Comparison of ENCODE assay signal across 1 cellular context in the genomic region with DNA sequence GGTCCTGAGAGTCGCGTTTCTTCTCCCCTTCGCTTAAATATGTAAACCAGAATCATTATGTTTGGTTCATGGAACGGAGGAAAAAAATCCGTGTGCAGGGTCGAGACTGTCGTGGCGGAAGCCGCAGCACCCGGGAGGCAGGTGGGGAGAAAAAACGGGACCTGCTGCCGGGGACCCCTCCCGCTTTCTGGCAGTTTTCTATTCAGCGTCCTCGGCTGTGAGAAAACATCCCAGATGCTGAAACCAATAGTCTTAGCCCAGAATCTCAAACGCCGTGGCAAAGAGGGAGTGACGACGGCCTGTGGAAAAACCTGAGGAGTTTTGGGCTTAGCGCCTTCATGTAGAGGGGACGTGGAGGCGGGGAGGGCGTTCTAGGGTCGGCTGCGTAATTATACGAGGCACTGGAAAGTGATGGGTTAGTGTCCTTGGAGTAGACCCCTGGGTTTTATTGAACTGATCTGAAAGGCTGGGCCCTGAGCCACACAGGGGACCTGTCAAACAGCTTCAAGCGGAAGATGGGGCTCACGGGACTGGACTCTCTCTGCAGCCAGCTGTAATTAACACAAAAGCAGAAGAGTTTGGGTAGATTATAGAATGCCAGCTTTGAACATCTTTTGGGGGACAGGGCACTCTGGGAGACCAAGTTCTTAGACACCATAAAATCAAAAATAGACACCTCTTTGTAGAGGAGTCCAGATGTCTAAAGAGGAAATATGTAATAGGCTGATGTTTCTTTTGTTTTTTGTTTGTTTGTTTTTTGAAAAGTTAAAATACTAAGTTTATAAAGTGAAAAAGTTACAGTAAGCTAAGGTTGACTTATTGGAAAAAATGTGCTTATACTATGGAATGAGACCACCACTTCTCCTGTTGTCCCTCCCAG.
TF ChIP-seq lines count a peak whose summit lies in the region.

No MANE protein-coding gene starts in this region.

TF ChIP-seq in HepG2, 621 proteins besides CTCF, POLR2A, EP300 and RAD21 (continues in another document):
- TF ChIP-seq SMARCE1 (IDR thresholded peaks at IDR 0.05; ENCODE audit: borderline replicate concordance) (no peak), ZNF501 (CRISPR knock-in tag; IDR thresholded peaks at IDR 0.05) (peak; percentile 40), ZNF451 (CRISPR knock-in tag; IDR thresholded peaks at IDR 0.05) (0 out of 2 replicates have a peak, but pooled peaks have one; percentile 10), ZSCAN31 (CRISPR knock-in tag; IDR thresholded peaks at IDR 0.05; ENCODE audit: low read depth) (no peak), HHEX (CRISPR knock-in tag; IDR thresholded peaks at IDR 0.05) (no peak), HES4 (CRISPR knock-in tag; IDR thresholded peaks at IDR 0.05; ENCODE audit: borderline replicate concordance) (0 out of 2 replicates have a peak, but pooled peaks have one; percentile 23), ZFP90 (CRISPR knock-in tag; IDR thresholded peaks at IDR 0.05; ENCODE audit: borderline replicate concordance) (peak; percentile 42; the same call in 1 of the 2 replicates), ZFP62 (CRISPR knock-in tag; IDR thresholded peaks at IDR 0.05) (no peak), ARHGAP35 (CRISPR knock-in tag; IDR thresholded peaks at IDR 0.05; ENCODE audit: borderline replicate concordance) (no peak), PRMT3 (CRISPR knock-in tag; IDR thresholded peaks at IDR 0.05; ENCODE audit: borderline replicate concordance, low read depth) (no peak), KDM5B (CRISPR knock-in tag; IDR thresholded peaks at IDR 0.05; ENCODE audit: borderline replicate concordance) (0 out of 2 replicates have a peak, but pooled peaks have one; percentile 20), MEIS1 (CRISPR knock-in tag; IDR thresholded peaks at IDR 0.05; ENCODE audit: borderline replicate concordance) (0 out of 2 replicates have a peak, but pooled peaks have one; percentile 19), MBNL3 (CRISPR knock-in tag; conservative IDR thresholded peaks at IDR 0.05) (no peak), FOXC1 (CRISPR knock-in tag; IDR thresholded peaks at IDR 0.05; ENCODE audit: borderline replicate concordance) (no peak; the same call in 1 of the 2 replicates), ASH2L (IDR thresholded peaks at IDR 0.05; ENCODE audit: insufficient read length, low read depth, low read length) (peak; percentile 71), SRY (CRISPR knock-in tag; IDR thresholded peaks at IDR 0.05) (0 out of 2 replicates have a peak, but pooled peaks have one; percentile 12), ZSCAN12 (CRISPR knock-in tag; IDR thresholded peaks at IDR 0.05) (peak; percentile 85; the same call in 1 of the 2 replicates), JUND (CRISPR knock-in tag; IDR thresholded peaks at IDR 0.05) (no peak), ZNF329 (CRISPR knock-in tag; IDR thresholded peaks at IDR 0.05; ENCODE audit: low read depth) (0 out of 2 replicates have a peak, but pooled peaks have one; percentile 10), TMF1 (CRISPR knock-in tag; IDR thresholded peaks at IDR 0.05; ENCODE audit: low read depth) (0 out of 2 replicates have a peak, but pooled peaks have one; percentile 51), POLR2AphosphoS2 (IDR thresholded peaks at IDR 0.05; ENCODE audit: low read depth, low read length) (no peak), ISL2 (CRISPR knock-in tag; IDR thresholded peaks at IDR 0.05) (peak; percentile 10; the same call in 1 of the 2 replicates), ZFP36L2 (CRISPR knock-in tag; IDR thresholded peaks at IDR 0.05) (0 out of 2 replicates have a peak, but pooled peaks have one; percentile 10), ZNF598 (CRISPR knock-in tag; IDR thresholded peaks at IDR 0.05; ENCODE audit: borderline replicate concordance) (no peak), ZNF777 (CRISPR knock-in tag; IDR thresholded peaks at IDR 0.05) (0 out of 2 replicates have a peak, but pooled peaks have one; percentile 26), ZNF333 (CRISPR knock-in tag; IDR thresholded peaks at IDR 0.05; ENCODE audit: borderline replicate concordance) (peak; percentile 55; the same call in 1 of the 2 replicates), SNAI1 (CRISPR knock-in tag; IDR thresholded peaks at IDR 0.05; ENCODE audit: borderline replicate concordance) (0 out of 2 replicates have a peak, but pooled peaks have one; percentile 13), ZNF776 (CRISPR knock-in tag; IDR thresholded peaks at IDR 0.05) (0 out of 2 replicates have a peak, but pooled peaks have one; percentile 8)
- TF ChIP-seq, protein P1, sequence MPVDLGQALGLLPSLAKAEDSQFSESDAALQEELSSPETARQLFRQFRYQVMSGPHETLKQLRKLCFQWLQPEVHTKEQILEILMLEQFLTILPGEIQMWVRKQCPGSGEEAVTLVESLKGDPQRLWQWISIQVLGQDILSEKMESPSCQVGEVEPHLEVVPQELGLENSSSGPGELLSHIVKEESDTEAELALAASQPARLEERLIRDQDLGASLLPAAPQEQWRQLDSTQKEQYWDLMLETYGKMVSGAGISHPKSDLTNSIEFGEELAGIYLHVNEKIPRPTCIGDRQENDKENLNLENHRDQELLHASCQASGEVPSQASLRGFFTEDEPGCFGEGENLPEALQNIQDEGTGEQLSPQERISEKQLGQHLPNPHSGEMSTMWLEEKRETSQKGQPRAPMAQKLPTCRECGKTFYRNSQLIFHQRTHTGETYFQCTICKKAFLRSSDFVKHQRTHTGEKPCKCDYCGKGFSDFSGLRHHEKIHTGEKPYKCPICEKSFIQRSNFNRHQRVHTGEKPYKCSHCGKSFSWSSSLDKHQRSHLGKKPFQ (CRISPR knock-in tag; IDR thresholded peaks at IDR 0.05; ENCODE audit: insufficient replicate concordance) = peak; percentile 30
- TF ChIP-seq, protein P2, sequence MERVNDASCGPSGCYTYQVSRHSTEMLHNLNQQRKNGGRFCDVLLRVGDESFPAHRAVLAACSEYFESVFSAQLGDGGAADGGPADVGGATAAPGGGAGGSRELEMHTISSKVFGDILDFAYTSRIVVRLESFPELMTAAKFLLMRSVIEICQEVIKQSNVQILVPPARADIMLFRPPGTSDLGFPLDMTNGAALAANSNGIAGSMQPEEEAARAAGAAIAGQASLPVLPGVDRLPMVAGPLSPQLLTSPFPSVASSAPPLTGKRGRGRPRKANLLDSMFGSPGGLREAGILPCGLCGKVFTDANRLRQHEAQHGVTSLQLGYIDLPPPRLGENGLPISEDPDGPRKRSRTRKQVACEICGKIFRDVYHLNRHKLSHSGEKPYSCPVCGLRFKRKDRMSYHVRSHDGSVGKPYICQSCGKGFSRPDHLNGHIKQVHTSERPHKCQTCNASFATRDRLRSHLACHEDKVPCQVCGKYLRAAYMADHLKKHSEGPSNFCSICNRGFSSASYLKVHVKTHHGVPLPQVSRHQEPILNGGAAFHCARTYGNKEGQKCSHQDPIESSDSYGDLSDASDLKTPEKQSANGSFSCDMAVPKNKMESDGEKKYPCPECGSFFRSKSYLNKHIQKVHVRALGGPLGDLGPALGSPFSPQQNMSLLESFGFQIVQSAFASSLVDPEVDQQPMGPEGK (CRISPR knock-in tag; IDR thresholded peaks at IDR 0.05) = 0 out of 2 replicates have a peak, but pooled peaks have one; percentile 13
- TF ChIP-seq, protein P3, sequence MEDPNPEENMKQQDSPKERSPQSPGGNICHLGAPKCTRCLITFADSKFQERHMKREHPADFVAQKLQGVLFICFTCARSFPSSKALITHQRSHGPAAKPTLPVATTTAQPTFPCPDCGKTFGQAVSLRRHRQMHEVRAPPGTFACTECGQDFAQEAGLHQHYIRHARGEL (CRISPR knock-in tag; IDR thresholded peaks at IDR 0.05) = 0 out of 2 replicates have a peak, but pooled peaks have one; percentile 25
- TF ChIP-seq, protein P4, sequence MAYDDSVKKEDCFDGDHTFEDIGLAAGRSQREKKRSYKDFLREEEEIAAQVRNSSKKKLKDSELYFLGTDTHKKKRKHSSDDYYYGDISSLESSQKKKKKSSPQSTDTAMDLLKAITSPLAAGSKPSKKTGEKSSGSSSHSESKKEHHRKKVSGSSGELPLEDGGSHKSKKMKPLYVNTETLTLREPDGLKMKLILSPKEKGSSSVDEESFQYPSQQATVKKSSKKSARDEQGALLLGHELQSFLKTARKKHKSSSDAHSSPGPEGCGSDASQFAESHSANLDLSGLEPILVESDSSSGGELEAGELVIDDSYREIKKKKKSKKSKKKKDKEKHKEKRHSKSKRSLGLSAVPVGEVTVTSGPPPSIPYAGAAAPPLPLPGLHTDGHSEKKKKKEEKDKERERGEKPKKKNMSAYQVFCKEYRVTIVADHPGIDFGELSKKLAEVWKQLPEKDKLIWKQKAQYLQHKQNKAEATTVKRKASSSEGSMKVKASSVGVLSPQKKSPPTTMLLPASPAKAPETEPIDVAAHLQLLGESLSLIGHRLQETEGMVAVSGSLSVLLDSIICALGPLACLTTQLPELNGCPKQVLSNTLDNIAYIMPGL (CRISPR knock-in tag; IDR thresholded peaks at IDR 0.05; ENCODE audit: borderline replicate concordance in 1 of 2, low read depth in 1 of 2) = 0 out of 4 replicates have a peak, but pooled peaks of 1 of the 2 experiments have one; percentile 3
- TF ChIP-seq, protein P5, sequence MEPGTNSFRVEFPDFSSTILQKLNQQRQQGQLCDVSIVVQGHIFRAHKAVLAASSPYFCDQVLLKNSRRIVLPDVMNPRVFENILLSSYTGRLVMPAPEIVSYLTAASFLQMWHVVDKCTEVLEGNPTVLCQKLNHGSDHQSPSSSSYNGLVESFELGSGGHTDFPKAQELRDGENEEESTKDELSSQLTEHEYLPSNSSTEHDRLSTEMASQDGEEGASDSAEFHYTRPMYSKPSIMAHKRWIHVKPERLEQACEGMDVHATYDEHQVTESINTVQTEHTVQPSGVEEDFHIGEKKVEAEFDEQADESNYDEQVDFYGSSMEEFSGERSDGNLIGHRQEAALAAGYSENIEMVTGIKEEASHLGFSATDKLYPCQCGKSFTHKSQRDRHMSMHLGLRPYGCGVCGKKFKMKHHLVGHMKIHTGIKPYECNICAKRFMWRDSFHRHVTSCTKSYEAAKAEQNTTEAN (CRISPR knock-in tag; conservative IDR thresholded peaks at IDR 0.05) = 0 out of 2 replicates have a peak, but pooled peaks have one; percentile 7
- TF ChIP-seq, protein P6, sequence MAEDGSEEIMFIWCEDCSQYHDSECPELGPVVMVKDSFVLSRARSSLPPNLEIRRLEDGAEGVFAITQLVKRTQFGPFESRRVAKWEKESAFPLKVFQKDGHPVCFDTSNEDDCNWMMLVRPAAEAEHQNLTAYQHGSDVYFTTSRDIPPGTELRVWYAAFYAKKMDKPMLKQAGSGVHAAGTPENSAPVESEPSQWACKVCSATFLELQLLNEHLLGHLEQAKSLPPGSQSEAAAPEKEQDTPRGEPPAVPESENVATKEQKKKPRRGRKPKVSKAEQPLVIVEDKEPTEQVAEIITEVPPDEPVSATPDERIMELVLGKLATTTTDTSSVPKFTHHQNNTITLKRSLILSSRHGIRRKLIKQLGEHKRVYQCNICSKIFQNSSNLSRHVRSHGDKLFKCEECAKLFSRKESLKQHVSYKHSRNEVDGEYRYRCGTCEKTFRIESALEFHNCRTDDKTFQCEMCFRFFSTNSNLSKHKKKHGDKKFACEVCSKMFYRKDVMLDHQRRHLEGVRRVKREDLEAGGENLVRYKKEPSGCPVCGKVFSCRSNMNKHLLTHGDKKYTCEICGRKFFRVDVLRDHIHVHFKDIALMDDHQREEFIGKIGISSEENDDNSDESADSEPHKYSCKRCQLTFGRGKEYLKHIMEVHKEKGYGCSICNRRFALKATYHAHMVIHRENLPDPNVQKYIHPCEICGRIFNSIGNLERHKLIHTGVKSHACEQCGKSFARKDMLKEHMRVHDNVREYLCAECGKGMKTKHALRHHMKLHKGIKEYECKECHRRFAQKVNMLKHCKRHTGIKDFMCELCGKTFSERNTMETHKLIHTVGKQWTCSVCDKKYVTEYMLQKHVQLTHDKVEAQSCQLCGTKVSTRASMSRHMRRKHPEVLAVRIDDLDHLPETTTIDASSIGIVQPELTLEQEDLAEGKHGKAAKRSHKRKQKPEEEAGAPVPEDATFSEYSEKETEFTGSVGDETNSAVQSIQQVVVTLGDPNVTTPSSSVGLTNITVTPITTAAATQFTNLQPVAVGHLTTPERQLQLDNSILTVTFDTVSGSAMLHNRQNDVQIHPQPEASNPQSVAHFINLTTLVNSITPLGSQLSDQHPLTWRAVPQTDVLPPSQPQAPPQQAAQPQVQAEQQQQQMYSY (CRISPR knock-in tag; IDR thresholded peaks at IDR 0.05) = 0 out of 2 replicates have a peak, but pooled peaks have one; percentile 2
- TF ChIP-seq, protein P7, sequence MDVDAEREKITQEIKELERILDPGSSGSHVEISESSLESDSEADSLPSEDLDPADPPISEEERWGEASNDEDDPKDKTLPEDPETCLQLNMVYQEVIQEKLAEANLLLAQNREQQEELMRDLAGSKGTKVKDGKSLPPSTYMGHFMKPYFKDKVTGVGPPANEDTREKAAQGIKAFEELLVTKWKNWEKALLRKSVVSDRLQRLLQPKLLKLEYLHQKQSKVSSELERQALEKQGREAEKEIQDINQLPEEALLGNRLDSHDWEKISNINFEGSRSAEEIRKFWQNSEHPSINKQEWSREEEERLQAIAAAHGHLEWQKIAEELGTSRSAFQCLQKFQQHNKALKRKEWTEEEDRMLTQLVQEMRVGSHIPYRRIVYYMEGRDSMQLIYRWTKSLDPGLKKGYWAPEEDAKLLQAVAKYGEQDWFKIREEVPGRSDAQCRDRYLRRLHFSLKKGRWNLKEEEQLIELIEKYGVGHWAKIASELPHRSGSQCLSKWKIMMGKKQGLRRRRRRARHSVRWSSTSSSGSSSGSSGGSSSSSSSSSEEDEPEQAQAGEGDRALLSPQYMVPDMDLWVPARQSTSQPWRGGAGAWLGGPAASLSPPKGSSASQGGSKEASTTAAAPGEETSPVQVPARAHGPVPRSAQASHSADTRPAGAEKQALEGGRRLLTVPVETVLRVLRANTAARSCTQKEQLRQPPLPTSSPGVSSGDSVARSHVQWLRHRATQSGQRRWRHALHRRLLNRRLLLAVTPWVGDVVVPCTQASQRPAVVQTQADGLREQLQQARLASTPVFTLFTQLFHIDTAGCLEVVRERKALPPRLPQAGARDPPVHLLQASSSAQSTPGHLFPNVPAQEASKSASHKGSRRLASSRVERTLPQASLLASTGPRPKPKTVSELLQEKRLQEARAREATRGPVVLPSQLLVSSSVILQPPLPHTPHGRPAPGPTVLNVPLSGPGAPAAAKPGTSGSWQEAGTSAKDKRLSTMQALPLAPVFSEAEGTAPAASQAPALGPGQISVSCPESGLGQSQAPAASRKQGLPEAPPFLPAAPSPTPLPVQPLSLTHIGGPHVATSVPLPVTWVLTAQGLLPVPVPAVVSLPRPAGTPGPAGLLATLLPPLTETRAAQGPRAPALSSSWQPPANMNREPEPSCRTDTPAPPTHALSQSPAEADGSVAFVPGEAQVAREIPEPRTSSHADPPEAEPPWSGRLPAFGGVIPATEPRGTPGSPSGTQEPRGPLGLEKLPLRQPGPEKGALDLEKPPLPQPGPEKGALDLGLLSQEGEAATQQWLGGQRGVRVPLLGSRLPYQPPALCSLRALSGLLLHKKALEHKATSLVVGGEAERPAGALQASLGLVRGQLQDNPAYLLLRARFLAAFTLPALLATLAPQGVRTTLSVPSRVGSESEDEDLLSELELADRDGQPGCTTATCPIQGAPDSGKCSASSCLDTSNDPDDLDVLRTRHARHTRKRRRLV (CRISPR knock-in tag; IDR thresholded peaks at IDR 0.05) = 0 out of 2 replicates have a peak, but pooled peaks have one; percentile 39
